In genomic region chr12:120690978-120691377, GRCh38 we compare ENCODE assay signal across 1 cellular context.
TF ChIP-seq lines count a peak whose summit lies in the region.

No MANE protein-coding gene starts in this region.

TF ChIP-seq in IMR-90, 13 proteins besides CTCF, POLR2A, EP300 and RAD21 (continued from another document):
- TF ChIP-seq ELK1 (IDR thresholded peaks at IDR 0.05; ENCODE audit: borderline replicate concordance, low read depth, low read length) (no peak), RCOR1 (IDR thresholded peaks at IDR 0.05; ENCODE audit: insufficient replicate concordance, low read length) (no peak), MXI1 (IDR thresholded peaks at IDR 0.05; ENCODE audit: borderline replicate concordance, low read depth, low read length) (no peak), SMC3 (IDR thresholded peaks at IDR 0.05; ENCODE audit: low read depth, low read length) (no peak), NFE2L2 (IDR thresholded peaks at IDR 0.05; ENCODE audit: low read depth, low read length) (no peak), CEBPB (IDR thresholded peaks at IDR 0.05; ENCODE audit: low read depth, low read length) (no peak), MAZ (IDR thresholded peaks at IDR 0.05; ENCODE audit: borderline replicate concordance, low read depth, low read length) (no peak)
- TF ChIP-seq, protein P1, sequence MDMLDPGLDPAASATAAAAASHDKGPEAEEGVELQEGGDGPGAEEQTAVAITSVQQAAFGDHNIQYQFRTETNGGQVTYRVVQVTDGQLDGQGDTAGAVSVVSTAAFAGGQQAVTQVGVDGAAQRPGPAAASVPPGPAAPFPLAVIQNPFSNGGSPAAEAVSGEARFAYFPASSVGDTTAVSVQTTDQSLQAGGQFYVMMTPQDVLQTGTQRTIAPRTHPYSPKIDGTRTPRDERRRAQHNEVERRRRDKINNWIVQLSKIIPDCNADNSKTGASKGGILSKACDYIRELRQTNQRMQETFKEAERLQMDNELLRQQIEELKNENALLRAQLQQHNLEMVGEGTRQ (IDR thresholded peaks at IDR 0.05; ENCODE audit: low read depth, low read length), result no peak
TF ChIP-seq in IMR-90: peak in this region for 0.
